Comparison of ENCODE assay signal across 3 cellular contexts in the genomic region with DNA sequence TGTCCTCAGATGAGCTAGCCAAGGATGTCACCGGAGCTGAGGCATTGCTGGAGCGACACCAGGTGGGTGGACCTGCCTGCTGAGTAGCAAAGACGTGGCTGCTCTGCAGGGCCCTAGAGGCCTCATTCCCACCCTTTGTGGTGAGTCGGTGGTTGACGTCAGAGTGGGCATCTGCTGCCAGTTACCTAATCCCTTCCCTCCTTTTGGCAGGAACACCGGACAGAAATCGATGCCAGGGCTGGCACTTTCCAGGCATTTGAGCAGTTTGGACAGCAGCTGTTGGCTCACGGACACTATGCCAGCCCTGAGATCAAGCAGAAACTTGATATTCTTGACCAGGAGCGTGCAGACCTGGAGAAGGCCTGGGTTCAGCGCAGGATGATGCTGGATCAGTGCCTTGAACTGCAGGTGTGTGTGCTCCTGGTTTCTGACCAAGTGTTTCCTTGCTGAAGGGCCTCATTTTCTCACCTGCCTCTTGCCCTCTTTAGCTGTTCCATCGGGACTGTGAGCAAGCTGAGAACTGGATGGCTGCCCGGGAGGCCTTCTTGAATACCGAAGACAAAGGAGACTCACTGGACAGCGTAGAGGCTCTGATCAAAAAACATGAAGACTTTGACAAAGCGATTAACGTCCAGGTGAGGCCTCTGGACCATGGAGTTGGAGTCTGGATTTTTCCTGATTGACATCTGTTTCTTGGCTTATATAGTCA.
TF ChIP-seq lines count a peak whose summit lies in the region.

No MANE protein-coding gene starts in this region.

TF ChIP-seq in liver, 16 proteins besides CTCF, POLR2A, EP300 and RAD21:
- TF ChIP-seq, protein P1, sequence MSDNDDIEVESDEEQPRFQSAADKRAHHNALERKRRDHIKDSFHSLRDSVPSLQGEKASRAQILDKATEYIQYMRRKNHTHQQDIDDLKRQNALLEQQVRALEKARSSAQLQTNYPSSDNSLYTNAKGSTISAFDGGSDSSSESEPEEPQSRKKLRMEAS (IDR thresholded peaks at IDR 0.05), result peak; percentile 75
- TF ChIP-seq RXRA (IDR thresholded peaks at IDR 0.05), result peak; percentile 82 to 88
- no peak for TF ChIP-seq HNF4G (IDR thresholded peaks at IDR 0.05)
- TF ChIP-seq HNF4A (conservative IDR thresholded peaks at IDR 0.05), result peak; percentile 73 to 84
- TF ChIP-seq FOXA1 (IDR thresholded peaks at IDR 0.05), result no peak
- TF ChIP-seq, protein P2, sequence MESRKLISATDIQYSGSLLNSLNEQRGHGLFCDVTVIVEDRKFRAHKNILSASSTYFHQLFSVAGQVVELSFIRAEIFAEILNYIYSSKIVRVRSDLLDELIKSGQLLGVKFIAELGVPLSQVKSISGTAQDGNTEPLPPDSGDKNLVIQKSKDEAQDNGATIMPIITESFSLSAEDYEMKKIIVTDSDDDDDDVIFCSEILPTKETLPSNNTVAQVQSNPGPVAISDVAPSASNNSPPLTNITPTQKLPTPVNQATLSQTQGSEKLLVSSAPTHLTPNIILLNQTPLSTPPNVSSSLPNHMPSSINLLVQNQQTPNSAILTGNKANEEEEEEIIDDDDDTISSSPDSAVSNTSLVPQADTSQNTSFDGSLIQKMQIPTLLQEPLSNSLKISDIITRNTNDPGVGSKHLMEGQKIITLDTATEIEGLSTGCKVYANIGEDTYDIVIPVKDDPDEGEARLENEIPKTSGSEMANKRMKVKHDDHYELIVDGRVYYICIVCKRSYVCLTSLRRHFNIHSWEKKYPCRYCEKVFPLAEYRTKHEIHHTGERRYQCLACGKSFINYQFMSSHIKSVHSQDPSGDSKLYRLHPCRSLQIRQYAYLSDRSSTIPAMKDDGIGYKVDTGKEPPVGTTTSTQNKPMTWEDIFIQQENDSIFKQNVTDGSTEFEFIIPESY (IDR thresholded peaks at IDR 0.05), result peak; percentile 32
- peak; percentile 72 for TF ChIP-seq SP1 (IDR thresholded peaks at IDR 0.05)
- peak; percentile 87 to 89 for TF ChIP-seq JUND (IDR thresholded peaks at IDR 0.05)
- peak; percentile 77 for TF ChIP-seq YY1 (IDR thresholded peaks at IDR 0.05)
- TF ChIP-seq FOXA2 (IDR thresholded peaks at IDR 0.05), result peak; percentile 25
- TF ChIP-seq GABPA (IDR thresholded peaks at IDR 0.05 in 1 of 2, conservative IDR thresholded peaks at IDR 0.05 in 1 of 2), result peak in 1 of 2 donors; percentile 41
- TF ChIP-seq, protein P3, sequence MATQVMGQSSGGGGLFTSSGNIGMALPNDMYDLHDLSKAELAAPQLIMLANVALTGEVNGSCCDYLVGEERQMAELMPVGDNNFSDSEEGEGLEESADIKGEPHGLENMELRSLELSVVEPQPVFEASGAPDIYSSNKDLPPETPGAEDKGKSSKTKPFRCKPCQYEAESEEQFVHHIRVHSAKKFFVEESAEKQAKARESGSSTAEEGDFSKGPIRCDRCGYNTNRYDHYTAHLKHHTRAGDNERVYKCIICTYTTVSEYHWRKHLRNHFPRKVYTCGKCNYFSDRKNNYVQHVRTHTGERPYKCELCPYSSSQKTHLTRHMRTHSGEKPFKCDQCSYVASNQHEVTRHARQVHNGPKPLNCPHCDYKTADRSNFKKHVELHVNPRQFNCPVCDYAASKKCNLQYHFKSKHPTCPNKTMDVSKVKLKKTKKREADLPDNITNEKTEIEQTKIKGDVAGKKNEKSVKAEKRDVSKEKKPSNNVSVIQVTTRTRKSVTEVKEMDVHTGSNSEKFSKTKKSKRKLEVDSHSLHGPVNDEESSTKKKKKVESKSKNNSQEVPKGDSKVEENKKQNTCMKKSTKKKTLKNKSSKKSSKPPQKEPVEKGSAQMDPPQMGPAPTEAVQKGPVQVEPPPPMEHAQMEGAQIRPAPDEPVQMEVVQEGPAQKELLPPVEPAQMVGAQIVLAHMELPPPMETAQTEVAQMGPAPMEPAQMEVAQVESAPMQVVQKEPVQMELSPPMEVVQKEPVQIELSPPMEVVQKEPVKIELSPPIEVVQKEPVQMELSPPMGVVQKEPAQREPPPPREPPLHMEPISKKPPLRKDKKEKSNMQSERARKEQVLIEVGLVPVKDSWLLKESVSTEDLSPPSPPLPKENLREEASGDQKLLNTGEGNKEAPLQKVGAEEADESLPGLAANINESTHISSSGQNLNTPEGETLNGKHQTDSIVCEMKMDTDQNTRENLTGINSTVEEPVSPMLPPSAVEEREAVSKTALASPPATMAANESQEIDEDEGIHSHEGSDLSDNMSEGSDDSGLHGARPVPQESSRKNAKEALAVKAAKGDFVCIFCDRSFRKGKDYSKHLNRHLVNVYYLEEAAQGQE (IDR thresholded peaks at IDR 0.05), result peak; percentile 83
- TF ChIP-seq NR2F2 (IDR thresholded peaks at IDR 0.05), result no peak
- TF ChIP-seq EGR1 (IDR thresholded peaks at IDR 0.05; ENCODE audit: low read depth in 2 of 2), result no peak
- no peak for TF ChIP-seq TAF1 (conservative IDR thresholded peaks at IDR 0.05)
- TF ChIP-seq, protein P4, sequence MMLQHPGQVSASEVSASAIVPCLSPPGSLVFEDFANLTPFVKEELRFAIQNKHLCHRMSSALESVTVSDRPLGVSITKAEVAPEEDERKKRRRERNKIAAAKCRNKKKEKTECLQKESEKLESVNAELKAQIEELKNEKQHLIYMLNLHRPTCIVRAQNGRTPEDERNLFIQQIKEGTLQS (IDR thresholded peaks at IDR 0.05), result no peak
TF ChIP-seq in liver: peak in this region for 10.

TF ChIP-seq in HepG2, 621 proteins besides CTCF, POLR2A, EP300 and RAD21 (continues in another document):
- TF ChIP-seq, protein P5, sequence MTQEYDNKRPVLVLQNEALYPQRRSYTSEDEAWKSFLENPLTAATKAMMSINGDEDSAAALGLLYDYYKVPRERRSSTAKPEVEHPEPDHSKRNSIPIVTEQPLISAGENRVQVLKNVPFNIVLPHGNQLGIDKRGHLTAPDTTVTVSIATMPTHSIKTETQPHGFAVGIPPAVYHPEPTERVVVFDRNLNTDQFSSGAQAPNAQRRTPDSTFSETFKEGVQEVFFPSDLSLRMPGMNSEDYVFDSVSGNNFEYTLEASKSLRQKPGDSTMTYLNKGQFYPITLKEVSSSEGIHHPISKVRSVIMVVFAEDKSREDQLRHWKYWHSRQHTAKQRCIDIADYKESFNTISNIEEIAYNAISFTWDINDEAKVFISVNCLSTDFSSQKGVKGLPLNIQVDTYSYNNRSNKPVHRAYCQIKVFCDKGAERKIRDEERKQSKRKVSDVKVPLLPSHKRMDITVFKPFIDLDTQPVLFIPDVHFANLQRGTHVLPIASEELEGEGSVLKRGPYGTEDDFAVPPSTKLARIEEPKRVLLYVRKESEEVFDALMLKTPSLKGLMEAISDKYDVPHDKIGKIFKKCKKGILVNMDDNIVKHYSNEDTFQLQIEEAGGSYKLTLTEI (CRISPR knock-in tag; conservative IDR thresholded peaks at IDR 0.05), result no peak
- TF ChIP-seq, protein P6, sequence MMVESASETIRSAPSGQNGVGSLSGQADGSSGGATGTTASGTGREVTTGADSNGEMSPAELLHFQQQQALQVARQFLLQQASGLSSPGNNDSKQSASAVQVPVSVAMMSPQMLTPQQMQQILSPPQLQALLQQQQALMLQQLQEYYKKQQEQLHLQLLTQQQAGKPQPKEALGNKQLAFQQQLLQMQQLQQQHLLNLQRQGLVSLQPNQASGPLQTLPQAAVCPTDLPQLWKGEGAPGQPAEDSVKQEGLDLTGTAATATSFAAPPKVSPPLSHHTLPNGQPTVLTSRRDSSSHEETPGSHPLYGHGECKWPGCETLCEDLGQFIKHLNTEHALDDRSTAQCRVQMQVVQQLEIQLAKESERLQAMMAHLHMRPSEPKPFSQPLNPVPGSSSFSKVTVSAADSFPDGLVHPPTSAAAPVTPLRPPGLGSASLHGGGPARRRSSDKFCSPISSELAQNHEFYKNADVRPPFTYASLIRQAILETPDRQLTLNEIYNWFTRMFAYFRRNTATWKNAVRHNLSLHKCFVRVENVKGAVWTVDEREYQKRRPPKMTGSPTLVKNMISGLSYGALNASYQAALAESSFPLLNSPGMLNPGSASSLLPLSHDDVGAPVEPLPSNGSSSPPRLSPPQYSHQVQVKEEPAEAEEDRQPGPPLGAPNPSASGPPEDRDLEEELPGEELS (CRISPR knock-in tag; IDR thresholded peaks at IDR 0.05), result no peak
- TF ChIP-seq WIZ (CRISPR knock-in tag; IDR thresholded peaks at IDR 0.05), result no peak
- no peak for TF ChIP-seq MAFG (CRISPR knock-in tag; IDR thresholded peaks at IDR 0.05)
- no peak for TF ChIP-seq ZBTB20 (CRISPR knock-in tag; IDR thresholded peaks at IDR 0.05; ENCODE audit: borderline replicate concordance, low read depth)
- TF ChIP-seq, protein P7, sequence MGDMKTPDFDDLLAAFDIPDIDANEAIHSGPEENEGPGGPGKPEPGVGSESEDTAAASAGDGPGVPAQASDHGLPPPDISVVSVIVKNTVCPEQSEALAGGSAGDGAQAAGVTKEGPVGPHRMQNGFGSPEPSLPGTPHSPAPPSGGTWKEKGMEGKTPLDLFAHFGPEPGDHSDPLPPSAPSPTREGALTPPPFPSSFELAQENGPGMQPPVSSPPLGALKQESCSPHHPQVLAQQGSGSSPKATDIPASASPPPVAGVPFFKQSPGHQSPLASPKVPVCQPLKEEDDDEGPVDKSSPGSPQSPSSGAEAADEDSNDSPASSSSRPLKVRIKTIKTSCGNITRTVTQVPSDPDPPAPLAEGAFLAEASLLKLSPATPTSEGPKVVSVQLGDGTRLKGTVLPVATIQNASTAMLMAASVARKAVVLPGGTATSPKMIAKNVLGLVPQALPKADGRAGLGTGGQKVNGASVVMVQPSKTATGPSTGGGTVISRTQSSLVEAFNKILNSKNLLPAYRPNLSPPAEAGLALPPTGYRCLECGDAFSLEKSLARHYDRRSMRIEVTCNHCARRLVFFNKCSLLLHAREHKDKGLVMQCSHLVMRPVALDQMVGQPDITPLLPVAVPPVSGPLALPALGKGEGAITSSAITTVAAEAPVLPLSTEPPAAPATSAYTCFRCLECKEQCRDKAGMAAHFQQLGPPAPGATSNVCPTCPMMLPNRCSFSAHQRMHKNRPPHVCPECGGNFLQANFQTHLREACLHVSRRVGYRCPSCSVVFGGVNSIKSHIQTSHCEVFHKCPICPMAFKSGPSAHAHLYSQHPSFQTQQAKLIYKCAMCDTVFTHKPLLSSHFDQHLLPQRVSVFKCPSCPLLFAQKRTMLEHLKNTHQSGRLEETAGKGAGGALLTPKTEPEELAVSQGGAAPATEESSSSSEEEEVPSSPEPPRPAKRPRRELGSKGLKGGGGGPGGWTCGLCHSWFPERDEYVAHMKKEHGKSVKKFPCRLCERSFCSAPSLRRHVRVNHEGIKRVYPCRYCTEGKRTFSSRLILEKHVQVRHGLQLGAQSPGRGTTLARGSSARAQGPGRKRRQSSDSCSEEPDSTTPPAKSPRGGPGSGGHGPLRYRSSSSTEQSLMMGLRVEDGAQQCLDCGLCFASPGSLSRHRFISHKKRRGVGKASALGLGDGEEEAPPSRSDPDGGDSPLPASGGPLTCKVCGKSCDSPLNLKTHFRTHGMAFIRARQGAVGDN (CRISPR knock-in tag; IDR thresholded peaks at IDR 0.05), result no peak
- no peak for TF ChIP-seq GLI4 (CRISPR knock-in tag; IDR thresholded peaks at IDR 0.05; ENCODE audit: borderline replicate concordance)
- no peak for TF ChIP-seq CEBPG (CRISPR knock-in tag; IDR thresholded peaks at IDR 0.05)
- no peak for TF ChIP-seq PHF8 (CRISPR knock-in tag; IDR thresholded peaks at IDR 0.05)

TF ChIP-seq in GM23338, 12 proteins besides CTCF, POLR2A, EP300 and RAD21 (continues in another document):
- TF ChIP-seq EZH2phosphoT487 (IDR thresholded peaks at IDR 0.05; ENCODE audit: unreplicated experiment) (no peak), POLR2AphosphoS5 (IDR thresholded peaks at IDR 0.05; ENCODE audit: low read depth) (no peak), ZNF331 (CRISPR knock-in tag; IDR thresholded peaks at IDR 0.05; ENCODE audit: low read depth) (no peak), NANOG (IDR thresholded peaks at IDR 0.05; ENCODE audit: borderline replicate concordance) (no peak)
- TF ChIP-seq, protein P8, sequence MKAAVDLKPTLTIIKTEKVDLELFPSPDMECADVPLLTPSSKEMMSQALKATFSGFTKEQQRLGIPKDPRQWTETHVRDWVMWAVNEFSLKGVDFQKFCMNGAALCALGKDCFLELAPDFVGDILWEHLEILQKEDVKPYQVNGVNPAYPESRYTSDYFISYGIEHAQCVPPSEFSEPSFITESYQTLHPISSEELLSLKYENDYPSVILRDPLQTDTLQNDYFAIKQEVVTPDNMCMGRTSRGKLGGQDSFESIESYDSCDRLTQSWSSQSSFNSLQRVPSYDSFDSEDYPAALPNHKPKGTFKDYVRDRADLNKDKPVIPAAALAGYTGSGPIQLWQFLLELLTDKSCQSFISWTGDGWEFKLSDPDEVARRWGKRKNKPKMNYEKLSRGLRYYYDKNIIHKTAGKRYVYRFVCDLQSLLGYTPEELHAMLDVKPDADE (IDR thresholded peaks at IDR 0.05), result no peak
